Comparison of ENCODE assay signal across 14 cellular contexts in the genomic region with DNA sequence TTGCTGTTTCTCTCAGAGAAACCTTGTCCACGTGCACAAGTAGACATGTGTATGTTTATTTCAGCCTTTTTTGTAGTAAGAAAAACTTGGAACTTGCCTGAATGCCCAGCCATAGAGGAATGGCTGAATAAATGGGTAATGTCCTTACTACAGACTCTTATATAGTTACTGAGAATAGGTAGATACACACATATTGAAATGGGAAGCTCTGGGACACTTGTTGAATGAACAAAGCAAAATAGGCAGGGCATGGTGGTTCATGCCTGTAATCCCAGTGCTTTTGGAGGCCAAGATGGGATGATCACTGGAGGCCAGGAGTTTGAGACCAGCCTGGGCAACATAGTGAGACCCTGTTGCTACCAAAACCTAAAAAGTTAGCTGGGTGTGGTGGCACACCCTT. TPM values are rescaled to one million over a fixed set of nuclear protein-coding genes. Genes with fewer than 3 reads are reported as not detected.
A peak's percentile ranks its signal among the peaks of the same experiment; 100 is the strongest.
DNase-seq lines count a peak whose midpoint lies in the region; ATAC-seq and TF ChIP-seq lines count a peak whose summit lies in the region.
"Had no signal": no experiment of that assay in that cellular context is flagged by ENCODE, and none has a peak within 500 bp of the region (broad histone marks: within the 10 kb centered on the region; RNA-seq: fewer than 3 reads in every experiment).

No MANE protein-coding gene starts in this region.

- peak overlapping the region; percentile 89 for H3K4me3 Mint-ChIP-seq in CD4-positive, alpha-beta T cell
- H3K4me3 Mint-ChIP-seq in activated naive CD8-positive, alpha-beta T cell, result peak overlapping the region; percentile 91
- H3K4me3 Mint-ChIP-seq in naive thymus-derived CD8-positive, alpha-beta T cell, result peak overlapping the region; percentile 83 to 99 (median 94)

- H3K9me3 ChIP-seq in CD4-positive, alpha-beta T cell (ENCODE audit: control insufficient read depth, low read length), result no peaks in the 10 kb centered on the region
- no peaks in the 10 kb centered on the region for H3K9me3 ChIP-seq in HEK293 (ENCODE audit: control insufficient read depth, insufficient read depth, low read depth, low read length)
- H3K9me3 ChIP-seq: psoas muscle had no signal

- no peak overlapping the region for H3K4me3 ChIP-seq in HEK293 (ENCODE audit: low read depth, low read length)

- H3K27me3 Mint-ChIP-seq in CD4-positive, alpha-beta T cell, result no peaks in the 10 kb centered on the region
- H3K27me3 Mint-ChIP-seq in activated naive CD8-positive, alpha-beta T cell, result no peaks in the 10 kb centered on the region
- H3K27me3 Mint-ChIP-seq in naive thymus-derived CD8-positive, alpha-beta T cell, result no peaks in the 10 kb centered on the region

- H3K27ac ChIP-seq in CD4-positive, alpha-beta T cell (ENCODE audit: low read depth, low read length), result no peak overlapping the region
- no peak overlapping the region for H3K27ac ChIP-seq in HEK293 (ENCODE audit: extremely low read depth, low read depth, low read length)
- no peak overlapping the region for H3K27ac ChIP-seq in foreskin keratinocyte
- H3K27ac ChIP-seq: brain microvascular endothelial cell, psoas muscle had no signal

- no peak for ATAC-seq in CD4-positive, alpha-beta T cell (ENCODE audit: poor library complexity)
- no peak for ATAC-seq in naive thymus-derived CD8-positive, alpha-beta T cell
- ATAC-seq in HG02852 (IDR thresholded peaks at IDR 0.05; ENCODE audit: unreplicated experiment) (no peak), foreskin keratinocyte (no peak)
- ATAC-seq: psoas muscle had no signal

- peaks cover 27% of the 10 kb centered on the region for H3K4me1 Mint-ChIP-seq in CD4-positive, alpha-beta T cell (ENCODE audit: low read depth)
- H3K4me1 Mint-ChIP-seq in activated naive CD8-positive, alpha-beta T cell (ENCODE audit: low read depth), result peaks cover 20% of the 10 kb centered on the region
- H3K4me1 Mint-ChIP-seq in naive thymus-derived CD8-positive, alpha-beta T cell, result peaks cover 15 to 40% (median 33%) of the 10 kb centered on the region in 4 donors

- POLR2A ChIA-PET in CD4-positive, alpha-beta T cell (lab: Charles Lee), result interaction anchor here (8.1 kb wide), 1 partner anchor 20 kb away, joined by 126 read pairs; the partner anchor contains the start of gene RCCD1
- POLR2A ChIA-PET in HEK293 (lab: Yijun Ruan, JAX), result interaction anchor here (11.4 kb wide), 1 partner anchor 18 kb away, joined by 179 read pairs; the partner anchor contains the start of gene RCCD1
- POLR2A ChIA-PET in naive thymus-derived CD8-positive, alpha-beta T cell (lab: Charles Lee), result interaction anchor here (1.0 to 12.4 kb wide), 4 partner anchors 9 to 41 kb away, joined by 3 to 237 read pairs (median 3); partner anchors contain the start of gene MAN2A2

- H3K27me3 ChIP-seq in CD4-positive, alpha-beta T cell (ENCODE audit: control insufficient read depth, insufficient read depth, low read length), result no peaks in the 10 kb centered on the region
- no peaks in the 10 kb centered on the region for H3K27me3 ChIP-seq in foreskin keratinocyte
- H3K27me3 ChIP-seq: brain microvascular endothelial cell had no signal

- no peak for TF ChIP-seq CTCF in CD4-positive, alpha-beta T cell (IDR thresholded peaks at IDR 0.05)
- no peak for TF ChIP-seq CTCF in HEK293 (tag by site-specific recombination; IDR thresholded peaks at IDR 0.05)
- no peak for TF ChIP-seq CTCF in foreskin keratinocyte (conservative IDR thresholded peaks at IDR 0.05)

- H3K9me3 Mint-ChIP-seq in CD4-positive, alpha-beta T cell, result no peaks in the 10 kb centered on the region
- no peaks in the 10 kb centered on the region for H3K9me3 Mint-ChIP-seq in activated naive CD8-positive, alpha-beta T cell (ENCODE audit: low read depth)
- no peaks in the 10 kb centered on the region for H3K9me3 Mint-ChIP-seq in naive thymus-derived CD8-positive, alpha-beta T cell

- no peak for DNase-seq in CD4-positive, alpha-beta T cell
- no peak for DNase-seq in naive thymus-derived CD8-positive, alpha-beta T cell
- DNase-seq in foreskin keratinocyte (no peak), COLO829 (ENCODE audit: low spot score) (no peak)
- DNase-seq: brain microvascular endothelial cell; DMS 273 treated with DMSO at 0.1 percent for 48 hours; NCI-H1694; NCI-H748 treated with DMSO at 0.1 percent for 48 hours; stimulated activated CD4-positive, alpha-beta T cell treated with anti-CD3 and anti-CD28 coated beads, Interleukin-4, amount 100 ng/mL, for 4 hours; substantia nigra had no signal

- peaks cover 44 to 50% of the 10 kb centered on the region in 2 experiments; a peak in 2 of 3 replicates for H3K36me3 ChIP-seq in HEK293 (ENCODE audit: control insufficient read depth in 2 of 2, insufficient read depth in 1 of 2, low read length in 2 of 2)

- H3K27ac Mint-ChIP-seq in CD4-positive, alpha-beta T cell, result peak overlapping the region; percentile 94
- peak overlapping the region; percentile 50 for H3K27ac Mint-ChIP-seq in activated naive CD8-positive, alpha-beta T cell
- H3K27ac Mint-ChIP-seq in naive thymus-derived CD8-positive, alpha-beta T cell, result peak overlapping the region in 4 of 10 donors; percentile 56 to 95 (median 77)

- H3K4me1 ChIP-seq in HEK293 (ENCODE audit: control insufficient read depth, insufficient read depth, low read length) (no peaks in the 10 kb centered on the region), foreskin keratinocyte (peaks cover 3% of the 10 kb centered on the region)

- peaks cover 50% of the 10 kb centered on the region for H3K36me3 Mint-ChIP-seq in CD4-positive, alpha-beta T cell (ENCODE audit: low read depth)
- peaks cover 3% of the 10 kb centered on the region for H3K36me3 Mint-ChIP-seq in activated naive CD8-positive, alpha-beta T cell
- H3K36me3 Mint-ChIP-seq in naive thymus-derived CD8-positive, alpha-beta T cell, result peaks cover 0 to 36% (median 9%) of the 10 kb centered on the region in 3 donors

- intact Hi-C loops in CD4-positive, alpha-beta T cell (cut with DNase I, micrococcal nuclease), result loop anchor here (5.0 to 10.0 kb wide), 3 partner anchors 58 to 1042 kb away; partner anchors contain the start of genes AP3S2 (in 2 of the 2) and PRC1 (in 1 of the 2)

- CTCF ChIA-PET in CD4-positive, alpha-beta T cell (lab: Charles Lee), result interaction anchor here (1.3 kb wide), 1 partner anchor 18 kb away, joined by 3 read pairs; the partner anchor contains the start of gene RCCD1
- CTCF ChIA-PET in HEK293 (lab: Yijun Ruan, JAX), result interaction anchor here (11.7 kb wide), 1 partner anchor 20 kb away, joined by 163 read pairs; the partner anchor contains the start of gene RCCD1

TF ChIP-seq in HEK293, 187 proteins besides CTCF, POLR2A, EP300 and RAD21 (continues in another document):
- TF ChIP-seq ZNF169 (tag by site-specific recombination; IDR thresholded peaks at IDR 0.05), result no peak
- TF ChIP-seq ZNF280C (tag by site-specific recombination; IDR thresholded peaks at IDR 0.05), result no peak
- no peak for TF ChIP-seq ZNF529 (tag by site-specific recombination; IDR thresholded peaks at IDR 0.05; ENCODE audit: insufficient replicate concordance)
- TF ChIP-seq YY1 (tag by site-specific recombination; IDR thresholded peaks at IDR 0.05), result no peak
- no peak for TF ChIP-seq ZNF701 (tag by site-specific recombination; IDR thresholded peaks at IDR 0.05)
- no peak for TF ChIP-seq ZNF768 (tag by site-specific recombination; IDR thresholded peaks at IDR 0.05)
- TF ChIP-seq SCRT1 (tag by site-specific recombination; IDR thresholded peaks at IDR 0.05; ENCODE audit: borderline replicate concordance), result peak; percentile 91
- no peak for TF ChIP-seq GLIS1 (tag by site-specific recombination; IDR thresholded peaks at IDR 0.05)
- no peak for TF ChIP-seq BCL11A (tag by site-specific recombination; IDR thresholded peaks at IDR 0.05; ENCODE audit: low read depth)
- no peak for TF ChIP-seq ZNF792 (tag by site-specific recombination; IDR thresholded peaks at IDR 0.05)

RNA-seq across cellular contexts. Expression of gene UNC45A, which starts 1.7 kb away (rescaled TPM):
- total RNA-seq in CD4-positive, alpha-beta T cell, result 10 to 100 TPM; 17.6 to 18.9 TPM
- total RNA-seq in naive thymus-derived CD8-positive, alpha-beta T cell, result 10 to 100 TPM; 53.7 to 57.9 TPM
- polyA plus RNA-seq in naive thymus-derived CD8-positive, alpha-beta T cell, result 10 to 100 TPM; 53.4 to 73.7 (median 70.3) TPM
- total RNA-seq in foreskin keratinocyte, result 59.0 and 59.7 TPM in 2 replicates
- 46.5 and 52.5 TPM in 2 replicates for polyA plus RNA-seq in foreskin keratinocyte

RNA-seq across cellular contexts. Expression of gene HDDC3, which starts 4.5 kb away (rescaled TPM):
- total RNA-seq in CD4-positive, alpha-beta T cell, result 10 to 100 TPM in 1 of 2 experiments, 1 to 10 TPM in 1; 9.9 to 10.8 TPM
- total RNA-seq in naive thymus-derived CD8-positive, alpha-beta T cell, result 10 to 100 TPM; 30.1 to 31.8 TPM
- polyA plus RNA-seq in naive thymus-derived CD8-positive, alpha-beta T cell, result 10 to 100 TPM; 34.1 to 47.6 (median 45.5) TPM
- 15.7 and 16.1 TPM in 2 replicates for total RNA-seq in foreskin keratinocyte
- 23.7 and 25.1 TPM in 2 replicates for polyA plus RNA-seq in foreskin keratinocyte

RNA-seq across cellular contexts. Expression of gene RCCD1, which starts 17.9 kb away (rescaled TPM):
- 1 to 10 TPM; 4.5 to 4.8 TPM for total RNA-seq in CD4-positive, alpha-beta T cell
- total RNA-seq in naive thymus-derived CD8-positive, alpha-beta T cell, result 10 to 100 TPM; 15.7 to 15.8 TPM
- 1 to 10 TPM; 2.2 to 4.7 (median 3.1) TPM for polyA plus RNA-seq in naive thymus-derived CD8-positive, alpha-beta T cell
- 14.4 and 16.5 TPM in 2 replicates for total RNA-seq in foreskin keratinocyte
- polyA plus RNA-seq in foreskin keratinocyte, result 15.3 and 18.2 TPM in 2 replicates

RNA-seq across cellular contexts. Expression of gene MAN2A2, which starts 33.7 kb away (rescaled TPM):
- 100 to 1,000 TPM; 125 to 128 TPM for total RNA-seq in CD4-positive, alpha-beta T cell
- total RNA-seq in naive thymus-derived CD8-positive, alpha-beta T cell, result 100 to 1,000 TPM; 126 to 139 TPM
- 1 to 10 TPM; 3.1 to 8.6 (median 3.7) TPM for polyA plus RNA-seq in naive thymus-derived CD8-positive, alpha-beta T cell
- 10.3 and 11.0 TPM in 2 replicates for total RNA-seq in foreskin keratinocyte
- polyA plus RNA-seq in foreskin keratinocyte, result 4.8 and 5.8 TPM in 2 replicates

RNA-seq across cellular contexts. Expression of gene FES, which starts 52.5 kb away (rescaled TPM):
- total RNA-seq in CD4-positive, alpha-beta T cell, result 1 to 10 TPM; 3.0 to 5.5 TPM
- total RNA-seq in naive thymus-derived CD8-positive, alpha-beta T cell, result 1 to 10 TPM; 2.8 to 3.5 TPM
- polyA plus RNA-seq in naive thymus-derived CD8-positive, alpha-beta T cell, result under 1 TPM in 2 of 3 donors, not detected in 1; 0.08 to 0.24 TPM
- 1.5 and 1.8 TPM in 2 replicates for total RNA-seq in foreskin keratinocyte
- 0.69 and 1.5 TPM in 2 replicates for polyA plus RNA-seq in foreskin keratinocyte
